23 cellular contexts compared by ENCODE assay signal in genomic region chr15:92579486-92579885, GRCh38.
"Had no signal": no experiment of that assay in that cellular context is flagged by ENCODE, and none has a peak within 500 bp of the region (broad histone marks: within the 10 kb centered on the region; RNA-seq: fewer than 3 reads in every experiment).

No MANE protein-coding gene starts in this region.

- H3K27me3 ChIP-seq: foreskin keratinocyte, hepatocyte, neutrophil, tibial nerve, upper lobe of left lung had no signal

- H3K9me3 Mint-ChIP-seq: dendritic cell treated with granulocyte-macrophage colony-stimulating factor and Interleukin-4, amounts not matched to agents 40 ng/mL and 50 ng/mL, for 4 days; natural killer cell had no signal

- H3K9me3 ChIP-seq: esophagus muscularis mucosa, gastroesophageal sphincter, heart left ventricle, lower lobe of right lung, neutrophil, thoracic aorta, tibial nerve, upper lobe of left lung had no signal

- DNase-seq: effector CD8-positive, alpha-beta T cell; endodermal cell; foreskin keratinocyte; left cardiac atrium; left ventricle myocardium superior; lower lobe of right lung; natural killer cell; stimulated activated CD4-positive, alpha-beta T cell treated with anti-CD3 and anti-CD28 coated beads, Interleukin-4, amount 100 ng/mL, for 4 hours; stimulated activated naive CD8-positive, alpha-beta T cell treated with anti-CD3 and anti-CD28 coated beads, Interleukin-15, Interleukin-2, amounts not matched to agents 100 U/mL and 50 U/mL, for 24 hours; substantia nigra had no signal

- H3K4me1 ChIP-seq: esophagus muscularis mucosa, foreskin keratinocyte, gastroesophageal sphincter, lower lobe of right lung, parathyroid adenoma, upper lobe of left lung had no signal

- H3K27ac ChIP-seq: esophagus muscularis mucosa, foreskin keratinocyte, gastroesophageal sphincter, heart left ventricle, hepatocyte, lower lobe of right lung, neutrophil, parathyroid adenoma, thoracic aorta, tibial nerve, upper lobe of left lung had no signal

- ATAC-seq: foreskin keratinocyte; gastroesophageal sphincter; heart left ventricle; left cardiac atrium; left ventricle myocardium superior; natural killer cell; sciatic nerve; stimulated activated memory B cell treated with anti-CD40 and anti-IgM and Interleukin-4, amounts not matched to agents 10 μg/mL and 1 μg/mL and 100 μg/mL, for 72 hours; stimulated activated naive CD8-positive, alpha-beta T cell treated with anti-CD3 and anti-CD28 coated beads, Interleukin-15, Interleukin-2, amounts not matched to agents 100 U/mL and 50 U/mL, for 24 hours had no signal

- H3K4me3 Mint-ChIP-seq: dendritic cell treated with granulocyte-macrophage colony-stimulating factor and Interleukin-4, amounts not matched to agents 40 ng/mL and 50 ng/mL, for 4 days; endodermal cell; natural killer cell; stimulated activated memory B cell treated with anti-CD40 and anti-IgM and Interleukin-4, amounts not matched to agents 10 μg/mL and 1 μg/mL and 100 μg/mL, for 72 hours had no signal

- H3K36me3 ChIP-seq: esophagus muscularis mucosa, gastroesophageal sphincter, heart left ventricle, lower lobe of right lung, neutrophil, thoracic aorta, tibial nerve, upper lobe of left lung had no signal

- H3K4me3 ChIP-seq: esophagus muscularis mucosa, gastroesophageal sphincter, heart left ventricle, hepatocyte, lower lobe of right lung, thoracic aorta, tibial nerve, upper lobe of left lung had no signal

- H3K27ac Mint-ChIP-seq: dendritic cell treated with granulocyte-macrophage colony-stimulating factor and Interleukin-4, amounts not matched to agents 40 ng/mL and 50 ng/mL, for 4 days; endodermal cell; natural killer cell; progenitor cell of endocrine pancreas; stimulated activated memory B cell treated with anti-CD40 and anti-IgM and Interleukin-4, amounts not matched to agents 10 μg/mL and 1 μg/mL and 100 μg/mL, for 72 hours had no signal

- H3K4me1 Mint-ChIP-seq: endodermal cell; natural killer cell; stimulated activated memory B cell treated with anti-CD40 and anti-IgM and Interleukin-4, amounts not matched to agents 10 μg/mL and 1 μg/mL and 100 μg/mL, for 72 hours had no signal

- H3K36me3 Mint-ChIP-seq: natural killer cell; stimulated activated memory B cell treated with anti-CD40 and anti-IgM and Interleukin-4, amounts not matched to agents 10 μg/mL and 1 μg/mL and 100 μg/mL, for 72 hours had no signal
